Comparison of ENCODE assay signal across 1 cellular context in genomic region chr6:694431-695126, GRCh38. TPM values are rescaled to one million over a fixed set of nuclear protein-coding genes. Genes with fewer than 3 reads are reported as not detected.
"Had no signal": no experiment of that assay in that cellular context is flagged by ENCODE, and none has a peak within 500 bp of the region (broad histone marks: within the 10 kb centered on the region; RNA-seq: fewer than 3 reads in every experiment).

No MANE protein-coding gene starts in this region.

RNA-seq across cellular contexts. Expression of gene HUS1B, which starts 37.7 kb away (rescaled TPM):
- total RNA-seq: Right ventricle myocardium inferior had no signal
